8 cellular contexts compared by ENCODE assay signal in genomic region chr2:237486334-237486818, GRCh38. TPM values are rescaled to one million over a fixed set of nuclear protein-coding genes. Genes with fewer than 3 reads are reported as not detected.
DNase-seq lines count a peak whose midpoint lies in the region; TF ChIP-seq lines count a peak whose summit lies in the region.

No MANE protein-coding gene starts in this region.

- peaks cover 56% of the 10 kb centered on the region for H3F3A ChIP-seq in PC-9 (ENCODE audit: insufficient read depth, low read depth)

- H3K9me3 ChIP-seq in PC-9 (ENCODE audit: insufficient read depth, low read depth) = peaks cover 9% of the 10 kb centered on the region

- DNase-seq in AG09309 (ENCODE audit: low read depth) = no peak
- peak in 1 of 2 experiments; percentile 45 for DNase-seq in PC-9
- no peak for DNase-seq in fibroblast of pulmonary artery (ENCODE audit: low read depth)
- DNase-seq in osteocyte (ENCODE audit: extremely low spot score, unreplicated experiment) = no peak
- no peak for DNase-seq in NCI-H2171 treated with DMSO at 0.1 percent for 48 hours (lab: John Stamatoyannopoulos, UW)
- no peak for DNase-seq in NCI-H748 treated with DMSO at 0.1 percent for 48 hours (lab: John Stamatoyannopoulos, UW)
- no peak for DNase-seq in activated CD8-positive, alpha-beta memory T cell treated with anti-CD3 and anti-CD28 coated beads, Interleukin-2, amount 50 U/mL, for 48 hours
- DNase-seq in NCI-H1694 treated with DMSO at 0.1 percent for 48 hours (lab: John Stamatoyannopoulos, UW) = no peak

- no peaks in the 10 kb centered on the region for H3K9me2 ChIP-seq in PC-9 (ENCODE audit: insufficient read depth)

- peak overlapping the region; percentile 99 for H3K27ac ChIP-seq in PC-9

- TF ChIP-seq CTCF in AG09309 (IDR thresholded peaks at IDR 0.05; ENCODE audit: control insufficient read depth, insufficient read depth, low read depth, low read length, missing control alignments) (no peak), PC-9 (conservative IDR thresholded peaks at IDR 0.05) (no peak), fibroblast of pulmonary artery (IDR thresholded peaks at IDR 0.05; ENCODE audit: low read length, missing control alignments) (no peak), osteocyte (IDR thresholded peaks at IDR 0.05) (no peak)

- H3K79me2 ChIP-seq in PC-9 (ENCODE audit: low read depth) = peaks cover 69% of the 10 kb centered on the region

- H3K4me1 Mint-ChIP-seq in osteocyte (ENCODE audit: unreplicated experiment) = peaks cover 41% of the 10 kb centered on the region

- H3K4me3 Mint-ChIP-seq in osteocyte (ENCODE audit: unreplicated experiment) = peak overlapping the region; percentile 81

- peaks cover 71% of the 10 kb centered on the region for H3K4me1 ChIP-seq in PC-9 (replicated peaks; ENCODE audit: insufficient read depth)

- intact Hi-C loops in PC-9 (cut with micrococcal nuclease; ENCODE audit: unreplicated experiment) = loop anchor here (2.0 to 5.0 kb wide), 2 partner anchors 14 to 201 kb away; no protein-coding TSS in a partner anchor

- H3K9me3 Mint-ChIP-seq in osteocyte (ENCODE audit: unreplicated experiment) = peaks cover 4% of the 10 kb centered on the region

- peaks cover 14% of the 10 kb centered on the region for H3K36me3 ChIP-seq in PC-9 (ENCODE audit: low read depth)

- CTCF ChIA-PET in PC-9 (lab: Charles Lee) = interaction anchor here (0.6 to 1.0 kb wide), 5 partner anchors 11 to 623 kb away, joined by 3 to 7 read pairs (median 3); no protein-coding TSS in a partner anchor

- H3K4me2 ChIP-seq in PC-9 = peak overlapping the region; percentile 99

- H4K20me1 ChIP-seq in PC-9 (ENCODE audit: insufficient read depth) = no peaks in the 10 kb centered on the region

- H2AFZ ChIP-seq in PC-9 = peak overlapping the region; percentile 84

- H3K4me3 ChIP-seq in AG09309 (ENCODE audit: control insufficient read depth, low read depth, low read length) = peak overlapping the region; percentile 85
- peak overlapping the region; percentile 70 for H3K4me3 ChIP-seq in PC-9
- peak overlapping the region; percentile 62 for H3K4me3 ChIP-seq in fibroblast of pulmonary artery (replicated peaks; ENCODE audit: low read depth, low read length)

- peak overlapping the region; percentile 40 for H3K27ac Mint-ChIP-seq in osteocyte (ENCODE audit: unreplicated experiment)

- H3K36me3 Mint-ChIP-seq in osteocyte (ENCODE audit: unreplicated experiment) = no peaks in the 10 kb centered on the region

- POLR2A ChIA-PET in PC-9 (lab: Charles Lee; ENCODE audit: unreplicated experiment) = interaction anchor here (0.6 kb wide), 1 partner anchor 1730 kb away, joined by 4 read pairs; no protein-coding TSS in a partner anchor

- BruUV-seq in PC-9 (replicated peaks; lab: Mats Ljungman, UMichigan) = TSS peak; percentile 17

- no peaks in the 10 kb centered on the region for H3K27me3 Mint-ChIP-seq in osteocyte (ENCODE audit: unreplicated experiment)

- no peaks in the 10 kb centered on the region for H3K27me3 ChIP-seq in PC-9 (ENCODE audit: insufficient read depth, low read depth)

RNA-seq across cellular contexts. Expression of gene MLPH, which starts 0.7 kb away (rescaled TPM):
- 237 and 283 TPM in 2 replicates for total RNA-seq in PC-9 (2021)
- total RNA-seq in osteocyte = 21.0 and 22.5 TPM in 2 replicates

Comparison
In these comparisons a context has a peak if more than half of its experiments do, and no peak if none do; other contexts are left out.
1. RNA of gene MLPH, which starts 0.7 kb away (total RNA-seq): 237 to 283 TPM in PC-9; 21.0 to 22.5 TPM in osteocyte; every median in the first group is over 10 times any median in the second.
2. Peak in every context shown above with its lines, with median percentiles within 50 percentile points of each other: H3K4me3 ChIP-seq.